Comparison of ENCODE assay signal across 7 cellular contexts in the genomic region with DNA sequence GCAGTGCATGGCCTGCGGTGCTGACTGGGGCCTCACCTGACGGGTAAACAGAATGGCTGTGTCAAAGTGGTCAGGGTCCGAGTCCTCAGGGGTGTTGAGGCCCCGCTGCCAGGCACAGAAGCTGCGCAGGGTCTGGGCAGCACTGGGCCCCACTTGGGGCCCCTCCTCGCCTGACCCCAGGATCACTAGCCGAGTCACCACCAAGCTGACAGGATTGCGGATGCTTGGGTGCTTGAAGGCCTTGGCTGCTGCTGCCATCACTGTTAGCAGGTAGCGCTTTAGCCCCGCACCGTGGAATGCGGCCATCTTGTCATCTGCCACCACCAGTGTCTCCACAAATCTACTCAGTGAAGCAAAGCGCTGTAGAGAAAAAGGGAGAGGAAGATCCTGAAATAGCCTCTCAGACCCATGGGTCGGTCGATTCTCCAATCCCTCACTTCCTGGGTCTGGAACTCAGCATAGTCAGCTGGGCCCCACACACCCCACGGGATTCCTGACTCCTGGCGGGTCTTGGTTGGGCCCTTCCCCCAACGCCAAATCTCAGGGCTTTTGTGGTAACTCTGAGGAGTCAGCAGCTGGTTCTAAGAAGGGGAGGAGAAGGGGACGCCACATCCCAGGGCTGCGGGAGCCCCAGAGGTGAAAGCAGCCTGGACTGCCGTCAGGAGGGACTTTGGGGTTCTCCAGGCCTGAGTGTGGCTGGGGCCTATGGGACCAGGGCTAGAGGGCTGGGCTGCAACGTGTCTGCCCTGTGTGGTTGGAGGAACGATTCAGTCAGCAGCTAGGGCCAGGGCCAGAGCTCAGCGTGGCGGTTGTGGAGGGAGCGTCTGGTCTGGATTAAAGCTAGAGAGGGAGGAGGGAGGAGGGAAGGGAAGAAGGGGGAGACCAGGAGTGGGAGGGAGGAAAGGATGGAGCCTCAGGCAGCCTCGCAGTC. TPM values are rescaled to one million over a fixed set of nuclear protein-coding genes. Genes with fewer than 3 reads are reported as not detected.
DNase-seq lines count a peak whose midpoint lies in the region; ATAC-seq and TF ChIP-seq lines count a peak whose summit lies in the region.

No MANE protein-coding gene starts in this region.

- no peaks in the 10 kb centered on the region for H3K9me3 ChIP-seq in MG63
- no peaks in the 10 kb centered on the region for H3K9me3 ChIP-seq in lower lobe of right lung
- no peaks in the 10 kb centered on the region for H3K9me3 ChIP-seq in thoracic aorta

- no peak for TF ChIP-seq CTCF in lower lobe of right lung (IDR thresholded peaks at IDR 0.05)
- TF ChIP-seq CTCF in thoracic aorta (IDR thresholded peaks at IDR 0.05): no peak

- H3K27ac ChIP-seq in lower lobe of right lung (peak overlapping the region; percentile 53), thoracic aorta (no peak overlapping the region)

- H3K4me3 ChIP-seq in MG63: peak overlapping the region; percentile 54
- H3K4me3 ChIP-seq in lower lobe of right lung: peak overlapping the region; percentile 40
- peak overlapping the region; percentile 40 for H3K4me3 ChIP-seq in thoracic aorta

- ATAC-seq in lower lobe of right lung: no peak
- no peak for ATAC-seq in thoracic aorta (ENCODE audit: insufficient number of reproducible peaks, low FRiP score, low read depth)

- peaks cover 90% of the 10 kb centered on the region for H3K4me1 ChIP-seq in lower lobe of right lung
- H3K4me1 ChIP-seq in thoracic aorta (ENCODE audit: control insufficient read depth in 1 of 2, low read depth in 2 of 2): peaks cover 3 to 23% of the 10 kb centered on the region in 2 donors

- no peaks in the 10 kb centered on the region for H3K27me3 ChIP-seq in MG63
- H3K27me3 ChIP-seq in lower lobe of right lung (ENCODE audit: low read depth): no peaks in the 10 kb centered on the region
- H3K27me3 ChIP-seq in thoracic aorta (replicated peaks; ENCODE audit: insufficient read depth): no peaks in the 10 kb centered on the region

- intact Hi-C loops in lower lobe of right lung (cut with DNase I): no loop called here

- H3K36me3 ChIP-seq in MG63 (peaks cover 40% of the 10 kb centered on the region), lower lobe of right lung (peaks cover 2% of the 10 kb centered on the region), thoracic aorta (no peaks in the 10 kb centered on the region)

- DNase-seq in MG63 (peak; percentile 84), dermis blood vessel endothelial cell (peak; percentile 49), lower lobe of right lung (no peak), thoracic aorta (ENCODE audit: low spot score) (no peak), NOMO-1 treated with dmso at 0.1 percent for 144 hours (lab: John Stamatoyannopoulos, UW; ENCODE audit: unreplicated experiment) (no peak), mesenteric fat pad (ENCODE audit: low spot score) (no peak), DMS79 (lab: John Stamatoyannopoulos, UW) (no peak)

RNA-seq across cellular contexts. Expression of a gene that starts 2.1 kb away (rescaled TPM):
- total RNA-seq in MG63 (2014; rRNA removed; shearing (Covaris generic); ENCODE audit: low replicate concordance): 3.6 and 5.2 TPM in 2 replicates
- total RNA-seq in dermis blood vessel endothelial cell (19.7 and 38.9 TPM in 2 replicates), lower lobe of right lung (1.4 TPM), thoracic aorta (100 to 1,000 TPM in 1 of 2 donors, 10 to 100 TPM in 1; 15.0 to 171 TPM), mesenteric fat pad (438 TPM)

RNA-seq across cellular contexts. Expression of a gene that starts 5.4 kb away (rescaled TPM):
- 129 and 194 TPM in 2 replicates for total RNA-seq in MG63 (2014; rRNA removed; shearing (Covaris generic); ENCODE audit: low replicate concordance)
- total RNA-seq in dermis blood vessel endothelial cell: 154 and 208 TPM in 2 replicates
- 66.3 TPM for total RNA-seq in lower lobe of right lung
- 10 to 100 TPM; 61.5 to 63.5 TPM for total RNA-seq in thoracic aorta
- 96.1 TPM for total RNA-seq in mesenteric fat pad

RNA-seq across cellular contexts. Expression of a gene that starts 18.3 kb away (rescaled TPM):
- total RNA-seq in MG63 (2014; rRNA removed; shearing (Covaris generic); ENCODE audit: low replicate concordance): 5.3 TPM in 1 of 2 replicates, not detected in the other
- total RNA-seq in dermis blood vessel endothelial cell (0.19 TPM in 1 of 2 replicates, not detected in the other), lower lobe of right lung (283 TPM), thoracic aorta (100 to 1,000 TPM in 1 of 2 donors, 10 to 100 TPM in 1; 82.9 to 101 TPM), mesenteric fat pad (176 TPM)

RNA-seq across cellular contexts. Expression of a gene that starts 19.5 kb away (rescaled TPM):
- 20.5 and 25.7 TPM in 2 replicates for total RNA-seq in MG63 (2014; rRNA removed; shearing (Covaris generic); ENCODE audit: low replicate concordance)
- total RNA-seq in dermis blood vessel endothelial cell (24.8 and 44.1 TPM in 2 replicates), lower lobe of right lung (29.6 TPM), thoracic aorta (100 to 1,000 TPM in 1 of 2 donors, 10 to 100 TPM in 1; 36.4 to 145 TPM), mesenteric fat pad (32.1 TPM)

RNA-seq across cellular contexts. Expression of a gene that starts 26.6 kb away (rescaled TPM):
- not detected in 2 replicates for total RNA-seq in MG63 (2014; rRNA removed; shearing (Covaris generic); ENCODE audit: low replicate concordance)
- not detected in 2 replicates for total RNA-seq in dermis blood vessel endothelial cell
- not detected for total RNA-seq in lower lobe of right lung
- total RNA-seq in thoracic aorta: not detected
- not detected for total RNA-seq in mesenteric fat pad

Comparison
In these comparisons a context has a peak if more than half of its experiments do, and no peak if none do; other contexts are left out.
1. DNase-seq: peak in MG63 (single experiment) and dermis blood vessel endothelial cell (single experiment); none in lower lobe of right lung (single experiment), thoracic aorta (single experiment), NOMO-1 treated with dmso at 0.1 percent for 144 hours (single experiment), mesenteric fat pad (single experiment) and DMS79 (single experiment).
2. RNA of a gene that starts 18.3 kb away (total RNA-seq): 283 TPM in lower lobe of right lung (single experiment), 176 TPM in mesenteric fat pad (single experiment) and 82.9 to 101 TPM in thoracic aorta; 5.3 TPM in MG63 and 0.19 TPM in dermis blood vessel endothelial cell; every median in the first group is over 10 times any median in the second.
3. Peak in every context shown above with its lines, with median percentiles within 50 percentile points of each other: H3K4me3 ChIP-seq.